ENCODE assay signal across 27 cellular contexts in genomic region chr1:18970358-18970757, GRCh38.
"Had no signal": no experiment of that assay in that cellular context is flagged by ENCODE, and none has a peak within 500 bp of the region (broad histone marks: within the 10 kb centered on the region; RNA-seq: fewer than 3 reads in every experiment).

No MANE protein-coding gene starts in this region.

- FAIRE-seq: islet of Langerhans had no signal

- DNase-seq: hypothalamus; immature natural killer cell; left ventricle myocardium inferior; mesendoderm; midbrain; mucosa of descending colon; naive thymus-derived CD4-positive, alpha-beta T cell; ovary; retina; right cardiac atrium; stimulated activated CD4-positive, alpha-beta T cell treated with anti-CD3 and anti-CD28 coated beads, Interleukin-12 subunit alpha, Interleukin-12 subunit beta, amount 100 ng/mL, for 4 hours; stimulated activated CD4-positive, alpha-beta T cell treated with anti-CD3 and anti-CD28 coated beads, Interleukin-15, amount 100 ng/mL, for 24 hours; stimulated activated CD4-positive, alpha-beta T cell treated with anti-CD3 and anti-CD28 coated beads, Interleukin-2, amount 100 ng/mL, for 24 hours; stimulated activated CD4-positive, alpha-beta T cell treated with anti-CD3 and anti-CD28 coated beads, Interleukin-4, amount 100 ng/mL, for 1 hour; stimulated activated naive B cell treated with anti-CD40 and anti-IgM and Interleukin-4, amounts not matched to agents 10 μg/mL and 1 μg/mL and 100 μg/mL, for 72 hours; stimulated activated naive CD8-positive, alpha-beta T cell treated with anti-CD3 and anti-CD28 coated beads, Interleukin-15, Interleukin-2, amounts not matched to agents 100 U/mL and 50 U/mL, for 24 hours; stomach; testis; thyroid gland; transverse colon; upper lobe of left lung had no signal

- H3K4me2 ChIP-seq: smooth muscle cell had no signal

- H3K36me3 ChIP-seq: left ventricle myocardium inferior, ovary, prostate gland, stomach, thyroid gland, transverse colon, upper lobe of left lung, vagina had no signal

- H3K9me3 ChIP-seq: left ventricle myocardium inferior, mucosa of descending colon, ovary, prostate gland, stomach, testis, thyroid gland, transverse colon, upper lobe of left lung, vagina had no signal

- H3K27me3 ChIP-seq: ovary, stomach, testis, thyroid gland, transverse colon, upper lobe of left lung, vagina had no signal

- H3K27ac ChIP-seq: left ventricle myocardium inferior, ovary, prostate gland, stomach, testis, thyroid gland, transverse colon, upper lobe of left lung, vagina had no signal

- H3K4me1 ChIP-seq: testis had no signal

- ATAC-seq: mucosa of descending colon; naive thymus-derived CD4-positive, alpha-beta T cell; natural killer cell treated with Interleukin-12 subunit alpha and Interleukin-12 subunit beta and Interleukin-15 and Interleukin-18, amount 100 ng/mL, for 72 hours; right cardiac atrium; stimulated activated naive B cell treated with anti-CD40 and anti-IgM and Interleukin-4, amounts not matched to agents 10 μg/mL and 1 μg/mL and 100 μg/mL, for 72 hours; stimulated activated naive CD8-positive, alpha-beta T cell treated with anti-CD3 and anti-CD28 coated beads, Interleukin-15, Interleukin-2, amounts not matched to agents 100 U/mL and 50 U/mL, for 24 hours had no signal

- H3K4me3 ChIP-seq: left ventricle myocardium inferior, lung, mucosa of descending colon, ovary, prostate gland, smooth muscle cell, stomach, testis, thyroid gland, transverse colon, upper lobe of left lung, vagina had no signal
